Comparison of ENCODE assay signal across 18 cellular contexts in genomic region chr9:10443805-10444204, GRCh38.
"Had no signal": no experiment of that assay in that cellular context is flagged by ENCODE, and none has a peak within 500 bp of the region (broad histone marks: within the 10 kb centered on the region; RNA-seq: fewer than 3 reads in every experiment).

No MANE protein-coding gene starts in this region.

- H3K36me3 Mint-ChIP-seq: naive thymus-derived CD8-positive, alpha-beta T cell; stimulated activated memory B cell treated with anti-CD40 and anti-IgM and Interleukin-4, amounts not matched to agents 10 μg/mL and 1 μg/mL and 100 μg/mL, for 72 hours had no signal

- H3K27ac Mint-ChIP-seq: naive thymus-derived CD8-positive, alpha-beta T cell; stimulated activated memory B cell treated with anti-CD40 and anti-IgM and Interleukin-4, amounts not matched to agents 10 μg/mL and 1 μg/mL and 100 μg/mL, for 72 hours; stimulated activated naive CD8-positive, alpha-beta T cell treated with anti-CD3 and anti-CD28 coated beads, Interleukin-15, Interleukin-2, amounts not matched to agents 100 ng/mL and 50 ng/mL, for 24 hours had no signal

- H3K4me3 Mint-ChIP-seq: naive thymus-derived CD8-positive, alpha-beta T cell; stimulated activated memory B cell treated with anti-CD40 and anti-IgM and Interleukin-4, amounts not matched to agents 10 μg/mL and 1 μg/mL and 100 μg/mL, for 72 hours; stimulated activated naive CD8-positive, alpha-beta T cell treated with anti-CD3 and anti-CD28 coated beads, Interleukin-15, Interleukin-2, amounts not matched to agents 100 ng/mL and 50 ng/mL, for 24 hours had no signal

- ATAC-seq: esophagus mucosa; heart left ventricle; left colon; naive thymus-derived CD8-positive, alpha-beta T cell; psoas muscle; sciatic nerve; stimulated activated memory B cell treated with anti-CD40 and anti-IgM and Interleukin-4, amounts not matched to agents 10 μg/mL and 1 μg/mL and 100 μg/mL, for 72 hours; upper lobe of right lung had no signal

- H3K27me3 Mint-ChIP-seq: naive thymus-derived CD8-positive, alpha-beta T cell; stimulated activated memory B cell treated with anti-CD40 and anti-IgM and Interleukin-4, amounts not matched to agents 10 μg/mL and 1 μg/mL and 100 μg/mL, for 72 hours; stimulated activated naive CD8-positive, alpha-beta T cell treated with anti-CD3 and anti-CD28 coated beads, Interleukin-15, Interleukin-2, amounts not matched to agents 100 ng/mL and 50 ng/mL, for 24 hours had no signal

- H3K4me1 Mint-ChIP-seq: naive thymus-derived CD8-positive, alpha-beta T cell; stimulated activated memory B cell treated with anti-CD40 and anti-IgM and Interleukin-4, amounts not matched to agents 10 μg/mL and 1 μg/mL and 100 μg/mL, for 72 hours had no signal

- DNase-seq: dorsolateral prefrontal cortex; effector memory CD4-positive, alpha-beta T cell; heart left ventricle; hippocampal formation; left colon; mesendoderm; naive thymus-derived CD8-positive, alpha-beta T cell; psoas muscle; retina; spleen; stimulated activated CD4-positive, alpha-beta T cell treated with anti-CD3 and anti-CD28 coated beads, Interleukin-15, amount 100 ng/mL, for 24 hours; stimulated activated CD4-positive, alpha-beta T cell treated with anti-CD3 and anti-CD28 coated beads, Interleukin-1b, Interleukin-23, amount 100 ng/mL, for 48 hours; stimulated activated CD4-positive, alpha-beta T cell treated with anti-CD3 and anti-CD28 coated beads, Interleukin-4, amount 100 ng/mL, for 24 hours; upper lobe of right lung had no signal
